17 cellular contexts compared by ENCODE assay signal in the genomic region with DNA sequence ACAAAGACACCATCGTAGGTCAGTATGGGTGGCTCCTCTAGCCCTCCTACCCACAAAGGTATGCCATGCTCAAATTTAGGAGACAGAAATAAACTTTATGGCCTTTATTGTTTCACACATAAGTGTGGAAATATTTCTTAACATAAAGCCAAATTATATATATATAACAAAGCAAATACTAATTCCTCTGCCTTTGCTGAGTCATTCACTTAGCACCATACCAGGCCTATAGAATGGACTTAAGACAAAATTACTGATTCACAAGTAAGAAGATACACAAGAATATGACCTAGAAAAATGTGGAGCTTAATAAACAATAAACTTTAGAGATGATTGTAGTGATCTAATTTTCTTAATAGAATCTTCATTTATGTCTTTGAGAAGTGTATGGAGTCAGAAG. TPM values are rescaled to one million over a fixed set of nuclear protein-coding genes. Genes with fewer than 3 reads are reported as not detected.
A peak's percentile ranks its signal among the peaks of the same experiment; 100 is the strongest.
DNase-seq lines count a peak whose midpoint lies in the region; ATAC-seq, FAIRE-seq and TF ChIP-seq lines count a peak whose summit lies in the region.
"Had no signal": no experiment of that assay in that cellular context is flagged by ENCODE, and none has a peak within 500 bp of the region (broad histone marks: within the 10 kb centered on the region; RNA-seq: fewer than 3 reads in every experiment).

No MANE protein-coding gene starts in this region.

- CTCF ChIA-PET in HepG2 (lab: Yijun Ruan, JAX; ENCODE audit: low intra/inter-chr PET ratio, low total read pairs) = no interaction called here

- H3K36me3 ChIP-seq in HepG2 (replicated peaks in 1 of 2; ENCODE audit: control insufficient read depth in 1 of 2, insufficient read depth in 2 of 2, low read length in 2 of 2) = no peaks in the 10 kb centered on the region; a peak in 1 of 5 replicates
- H3K36me3 ChIP-seq in right lobe of liver = no peaks in the 10 kb centered on the region
- no peaks in the 10 kb centered on the region for H3K36me3 ChIP-seq in trophoblast cell (ENCODE audit: control insufficient read depth in 1 of 2, insufficient read depth in 2 of 2, low read length in 2 of 2)
- H3K36me3 ChIP-seq: BLaER1, HAP-1 had no signal

- in situ Hi-C loops in HepG2 (cut with HindIII; ENCODE audit: extremely low pct_ligation_motif_present, low pct_unique_long_range_greater_than_20kb) = no loop called here

- no peak overlapping the region for H3K4me3 Mint-ChIP-seq in mesothelial cell of epicardium
- H3K4me3 Mint-ChIP-seq: CD4-positive, alpha-beta memory T cell had no signal

- TF ChIP-seq RAD21 in HepG2 (CRISPR knock-in tag; IDR thresholded peaks at IDR 0.05) = no peak

- H3K27me3 ChIP-seq in HepG2 (ENCODE audit: control insufficient read depth in 1 of 2, insufficient read depth in 2 of 2, low read length in 2 of 2) = no peaks in the 10 kb centered on the region; a peak in 1 of 5 replicates
- H3K27me3 ChIP-seq in right lobe of liver = no peaks in the 10 kb centered on the region
- no peaks in the 10 kb centered on the region for H3K27me3 ChIP-seq in trophoblast cell (ENCODE audit: insufficient read depth, low read length)
- H3K27me3 ChIP-seq: BLaER1 had no signal

- DNase-seq in HepG2 (ENCODE audit: low spot score) = no peak
- no peak for DNase-seq in right lobe of liver
- no peak for DNase-seq in coronary artery (ENCODE audit: low spot score)
- DNase-seq in mesothelial cell of epicardium (ENCODE audit: low spot score in 2 of 2, unreplicated experiment in 2 of 2) = no peak
- DNase-seq in trophoblast cell = no peak
- no peak for DNase-seq in NCI-H1436 treated with DMSO at 0.1 percent for 48 hours (lab: John Stamatoyannopoulos, UW)
- DNase-seq: CD4-positive, alpha-beta memory T cell; NCI-H1105; NCI-H1694 treated with DMSO at 0.1 percent for 48 hours; SHP77; SK-N-SH had no signal

- H3K79me2 ChIP-seq in HepG2 (ENCODE audit: insufficient read depth, low read length) = peaks cover 84% of the 10 kb centered on the region
- H3K79me2 ChIP-seq in trophoblast cell (ENCODE audit: control insufficient read depth, insufficient read depth, low read length, poor library complexity) = no peaks in the 10 kb centered on the region

- peaks cover 5% of the 10 kb centered on the region; the same call in 1 of the 2 replicates for H4K20me1 ChIP-seq in HepG2 (ENCODE audit: insufficient read depth, low read length)
- H4K20me1 ChIP-seq: BLaER1 had no signal

- H3K4me3 ChIP-seq in HepG2 (replicated peaks in 1 of 3; ENCODE audit: insufficient read depth in 1 of 3, low read depth in 2 of 3, low read length in 3 of 3) = peak overlapping the region in 1 of 3 experiments; percentile 24; a peak in 1 of 6 replicates
- H3K4me3 ChIP-seq in right lobe of liver = no peak overlapping the region
- H3K4me3 ChIP-seq in coronary artery = peak overlapping the region; percentile 79
- H3K4me3 ChIP-seq in trophoblast cell (ENCODE audit: low read depth, low read length) = no peak overlapping the region
- H3K4me3 ChIP-seq: BLaER1, HAP-1 had no signal

- H3K4me1 ChIP-seq in HepG2 (ENCODE audit: insufficient read depth, low read length) = peaks cover 38% of the 10 kb centered on the region
- H3K4me1 ChIP-seq in right lobe of liver = peaks cover 0 to 16% (median 0%) of the 10 kb centered on the region in 4 donors
- H3K4me1 ChIP-seq in trophoblast cell (ENCODE audit: control insufficient read depth in 1 of 2, insufficient read depth in 2 of 2, low read length in 2 of 2) = peaks cover 6 to 8% of the 10 kb centered on the region in 2 experiments
- H3K4me1 ChIP-seq: BLaER1, HAP-1 had no signal

- H3K79me1 ChIP-seq in trophoblast cell (ENCODE audit: low read length) = no peaks in the 10 kb centered on the region

- POLR2A ChIA-PET in HepG2 (lab: Yijun Ruan, JAX) = interaction anchor here (1.8 kb wide), 1 partner anchor 45 kb away, joined by 6 read pairs; the partner anchor contains the start of gene NT5DC1

- H3K4ac ChIP-seq in trophoblast cell (ENCODE audit: low read depth, low read length) = no peak overlapping the region

- H3K9ac ChIP-seq in HepG2 (ENCODE audit: insufficient read depth, low read depth, low read length) (no peak overlapping the region), trophoblast cell (ENCODE audit: low read length) (no peak overlapping the region)
- H3K9ac ChIP-seq: BLaER1, SK-N-SH had no signal

- H3K36me3 Mint-ChIP-seq in mesothelial cell of epicardium = no peaks in the 10 kb centered on the region
- H3K36me3 Mint-ChIP-seq: CD4-positive, alpha-beta memory T cell had no signal

- no peaks in the 10 kb centered on the region for H3K9me3 ChIP-seq in HepG2 (ENCODE audit: low read length)
- H3K9me3 ChIP-seq in right lobe of liver = no peaks in the 10 kb centered on the region
- no peaks in the 10 kb centered on the region for H3K9me3 ChIP-seq in trophoblast cell (ENCODE audit: insufficient read depth, low read depth, low read length)
- H3K9me3 ChIP-seq: BLaER1, HAP-1, SK-N-SH had no signal

- no peak overlapping the region for H2AFZ ChIP-seq in HepG2 (ENCODE audit: low read length)
- no peak overlapping the region for H2AFZ ChIP-seq in trophoblast cell (ENCODE audit: insufficient read depth, low read length, poor library complexity)

- no peak overlapping the region for H2BK120ac ChIP-seq in trophoblast cell (ENCODE audit: insufficient read depth, low read length, poor library complexity)

- H3K27ac ChIP-seq in HepG2 (ENCODE audit: extremely low read length, insufficient read depth, low read length) (peak overlapping the region; percentile 28), right lobe of liver (no peak overlapping the region), coronary artery (peak overlapping the region; percentile 9 to 34), trophoblast cell (ENCODE audit: low read depth, low read length) (no peak overlapping the region)
- H3K27ac ChIP-seq: BLaER1 had no signal

- ATAC-seq in HepG2 = no peak
- ATAC-seq in right lobe of liver = no peak
- no peak for ATAC-seq in HG03025 (IDR thresholded peaks at IDR 0.05; ENCODE audit: low FRiP score, unreplicated experiment)
- no peak for ATAC-seq in HG02840 (IDR thresholded peaks at IDR 0.05; ENCODE audit: low FRiP score, unreplicated experiment)

- TF ChIP-seq CTCF in HepG2 (CRISPR knock-in tag; IDR thresholded peaks at IDR 0.05) (no peak), right lobe of liver (IDR thresholded peaks at IDR 0.05) (no peak), coronary artery (IDR thresholded peaks at IDR 0.05) (no peak), mesothelial cell of epicardium (IDR thresholded peaks at IDR 0.05; ENCODE audit: unreplicated experiment) (no peak)

- BruUV-seq in HepG2 (replicated peaks; lab: Mats Ljungman, UMichigan) = no TSS peak

- H3K9me3 Mint-ChIP-seq in mesothelial cell of epicardium = peaks cover 1% of the 10 kb centered on the region
- H3K9me3 Mint-ChIP-seq: CD4-positive, alpha-beta memory T cell had no signal

- H3K18ac ChIP-seq in trophoblast cell (ENCODE audit: low read length) = no peak overlapping the region

- H3K14ac ChIP-seq in trophoblast cell (ENCODE audit: low read length) = no peak overlapping the region

- TF ChIP-seq POLR2A in HepG2 (IDR thresholded peaks at IDR 0.05; ENCODE audit: insufficient read depth in 1 of 2, low read depth in 2 of 2, low read length in 2 of 2) (no peak), right lobe of liver (IDR thresholded peaks at IDR 0.05) (no peak)

- FAIRE-seq in HepG2 (lab: Jason Lieb, UNC) = no peak
- FAIRE-seq: G401.6, HTR-8/SVneo had no signal

- peaks cover 39% of the 10 kb centered on the region for H3K4me1 Mint-ChIP-seq in mesothelial cell of epicardium
- H3K4me1 Mint-ChIP-seq: CD4-positive, alpha-beta memory T cell had no signal

- no peak overlapping the region for H3K23ac ChIP-seq in trophoblast cell (ENCODE audit: low read length)

- H3K4me2 ChIP-seq in HepG2 (ENCODE audit: low read depth, low read length) (peak overlapping the region; percentile 80), trophoblast cell (ENCODE audit: low read length) (no peak overlapping the region)
- H3K4me2 ChIP-seq: BLaER1, SK-N-SH had no signal

- TF ChIP-seq EP300 in HepG2 (IDR thresholded peaks at IDR 0.05; ENCODE audit: low read depth in 2 of 2, low read length in 2 of 2) (no peak), HepG2 (CRISPR knock-in tag; IDR thresholded peaks at IDR 0.05; ENCODE audit: borderline replicate concordance) (no peak)

- no peaks in the 10 kb centered on the region for H3K27me3 Mint-ChIP-seq in mesothelial cell of epicardium (ENCODE audit: low read depth)

- peak overlapping the region; percentile 81 for H3K27ac Mint-ChIP-seq in mesothelial cell of epicardium
- H3K27ac Mint-ChIP-seq: CD4-positive, alpha-beta memory T cell had no signal

- WGBS in HepG2 (ENCODE audit: low lambda C conversion rate) = 84% methylated on average over 1 of the region's 1 CpG
- 93% methylated on average over 1 of the region's 1 CpG for WGBS in right lobe of liver (ENCODE audit: insufficient coverage, low coverage, low lambda C conversion rate, missing lambda C conversion rate)
- no CpG with 5 or more reads among the region's 1 CpG for WGBS in trophoblast cell (ENCODE audit: extremely low coverage, insufficient coverage, insufficient read length)

- intact Hi-C loops in HepG2 (cut with micrococcal nuclease; ENCODE audit: unreplicated experiment) = no loop called here
- intact Hi-C loops in right lobe of liver (cut with DNase I) = no loop called here

- no peak overlapping the region for H4K91ac ChIP-seq in trophoblast cell (ENCODE audit: low read depth, low read length)

- H2AK5ac ChIP-seq in trophoblast cell (ENCODE audit: low read length) = no peak overlapping the region

- H4K8ac ChIP-seq in trophoblast cell (ENCODE audit: low read depth, low read length) = no peak overlapping the region

- H4K12ac ChIP-seq in trophoblast cell (ENCODE audit: low read depth, low read length) = no peak overlapping the region

- H2BK12ac ChIP-seq in trophoblast cell (ENCODE audit: low read length) = no peak overlapping the region

- no peak overlapping the region for H2BK5ac ChIP-seq in trophoblast cell (ENCODE audit: low read depth, low read length, poor library complexity)

RNA-seq across cellular contexts. Expression of gene FRK, which starts 5.2 kb away (rescaled TPM):
- total RNA-seq in HepG2 (2016; rRNA removed; fragmentation: Illumina TruSeq; extraction: Trizol) (2.9 and 4.5 TPM in 2 replicates), right lobe of liver (10 to 100 TPM in 4 of 6 experiments, 1 to 10 TPM in 2; 8.4 to 14.1 (median 11.9) TPM), mesothelial cell of epicardium (4.9 to 5.2 TPM (median 5.1 TPM) in 3 replicates)
- 0.51 and 0.62 TPM in 2 replicates for total RNA-seq in HepG2 (2016; cell fraction: cytosol; rRNA removed; fragmentation: Illumina TruSeq; extraction: Trizol; ENCODE audit: low read depth)
- 2.9 and 4.1 TPM in 2 replicates for total RNA-seq in HepG2 (2016; cell fraction: insoluble cytoplasmic fraction; rRNA removed; fragmentation: Illumina TruSeq; extraction: Trizol)
- 0.86 and 0.93 TPM in 2 replicates for total RNA-seq in HepG2 (2016; cell fraction: membrane; rRNA removed; fragmentation: Illumina TruSeq; extraction: Trizol)
- 6.1 and 6.5 TPM in 2 replicates for total RNA-seq in HepG2 (2016; cell fraction: nucleus; rRNA removed; fragmentation: Illumina TruSeq; extraction: Trizol)
- 1.3 and 1.5 TPM in 2 replicates for polyA plus RNA-seq in HepG2 (2011; rRNA removed)
- 0.56 and 1.2 TPM in 2 replicates for polyA plus RNA-seq in HepG2 (2011; cell fraction: cytosol; rRNA removed)
- polyA plus RNA-seq in HepG2 (2011; cell fraction: nucleus; rRNA removed) = 1.7 and 2.6 TPM in 2 replicates
- polyA plus RNA-seq in HepG2 (2012) = 0.65 and 0.80 TPM in 2 replicates
- 0.08 and 0.10 TPM in 2 replicates for polyA plus RNA-seq in HepG2 (2016; cell fraction: cytosol; fragmentation: Illumina TruSeq; extraction: Trizol; ENCODE audit: low read depth)
- 1.7 and 1.9 TPM in 2 replicates for polyA plus RNA-seq in HepG2 (2016; cell fraction: insoluble cytoplasmic fraction; fragmentation: Illumina TruSeq; extraction: Trizol; ENCODE audit: low read depth)
- polyA plus RNA-seq in HepG2 (2016; cell fraction: membrane; fragmentation: Illumina TruSeq; extraction: Trizol; ENCODE audit: low read depth) = 0.18 and 0.27 TPM in 2 replicates
- polyA plus RNA-seq in HepG2 (2016; cell fraction: nucleus; fragmentation: Illumina TruSeq; extraction: Trizol; ENCODE audit: insufficient read depth, low read depth) = 2.1 and 2.6 TPM in 2 replicates
- polyA minus RNA-seq in HepG2 (2011; rRNA and poly(A)+ RNA removed; ENCODE audit: low replicate concordance) = 5.6 and 8.1 TPM in 2 replicates
- 2.5 and 3.6 TPM in 2 replicates for polyA minus RNA-seq in HepG2 (2011; cell fraction: cytosol; rRNA and poly(A)+ RNA removed)
- 16.5 and 22.3 TPM in 2 replicates for polyA minus RNA-seq in HepG2 (2011; cell fraction: nucleus; rRNA and poly(A)+ RNA removed)
- 0.19 and 0.21 TPM in 2 replicates for polyA plus RNA-seq in trophoblast cell (2013)
- total RNA-seq: CD4-positive, alpha-beta memory T cell had no signal

RNA-seq across cellular contexts. Expression of gene NT5DC1, which starts 45.1 kb away (rescaled TPM):
- total RNA-seq in HepG2 (2016; rRNA removed; fragmentation: Illumina TruSeq; extraction: Trizol) (56.1 and 90.6 TPM in 2 replicates), right lobe of liver (10 to 100 TPM in 4 of 6 experiments, 1 to 10 TPM in 2; 8.5 to 49.1 (median 34.8) TPM), mesothelial cell of epicardium (30.8 to 34.5 TPM (median 33.4 TPM) in 3 replicates)
- total RNA-seq in HepG2 (2016; cell fraction: cytosol; rRNA removed; fragmentation: Illumina TruSeq; extraction: Trizol; ENCODE audit: low read depth) = 7.3 and 12.5 TPM in 2 replicates
- total RNA-seq in HepG2 (2016; cell fraction: insoluble cytoplasmic fraction; rRNA removed; fragmentation: Illumina TruSeq; extraction: Trizol) = 54.8 and 88.2 TPM in 2 replicates
- 25.6 and 27.4 TPM in 2 replicates for total RNA-seq in HepG2 (2016; cell fraction: membrane; rRNA removed; fragmentation: Illumina TruSeq; extraction: Trizol)
- 46.5 and 53.8 TPM in 2 replicates for total RNA-seq in HepG2 (2016; cell fraction: nucleus; rRNA removed; fragmentation: Illumina TruSeq; extraction: Trizol)
- 22.1 and 27.0 TPM in 2 replicates for polyA plus RNA-seq in HepG2 (2011; rRNA removed)
- polyA plus RNA-seq in HepG2 (2011; cell fraction: cytosol; rRNA removed) = 22.4 and 23.3 TPM in 2 replicates
- polyA plus RNA-seq in HepG2 (2011; cell fraction: nucleus; rRNA removed) = 10.3 and 13.1 TPM in 2 replicates
- 28.1 and 28.8 TPM in 2 replicates for polyA plus RNA-seq in HepG2 (2012)
- polyA plus RNA-seq in HepG2 (2016; cell fraction: cytosol; fragmentation: Illumina TruSeq; extraction: Trizol; ENCODE audit: low read depth) = 12.1 and 12.5 TPM in 2 replicates
- 81.9 and 84.6 TPM in 2 replicates for polyA plus RNA-seq in HepG2 (2016; cell fraction: insoluble cytoplasmic fraction; fragmentation: Illumina TruSeq; extraction: Trizol; ENCODE audit: low read depth)
- 21.3 and 21.5 TPM in 2 replicates for polyA plus RNA-seq in HepG2 (2016; cell fraction: membrane; fragmentation: Illumina TruSeq; extraction: Trizol; ENCODE audit: low read depth)
- polyA plus RNA-seq in HepG2 (2016; cell fraction: nucleus; fragmentation: Illumina TruSeq; extraction: Trizol; ENCODE audit: insufficient read depth, low read depth) = 34.4 and 35.2 TPM in 2 replicates
- 22.3 and 35.3 TPM in 2 replicates for polyA minus RNA-seq in HepG2 (2011; rRNA and poly(A)+ RNA removed; ENCODE audit: low replicate concordance)
- polyA minus RNA-seq in HepG2 (2011; cell fraction: cytosol; rRNA and poly(A)+ RNA removed) = 38.6 and 39.5 TPM in 2 replicates
- 40.2 and 44.4 TPM in 2 replicates for polyA minus RNA-seq in HepG2 (2011; cell fraction: nucleus; rRNA and poly(A)+ RNA removed)
- polyA plus RNA-seq in trophoblast cell (2013) = 9.1 and 9.3 TPM in 2 replicates

Comparison
In these comparisons a context has a peak if more than half of its experiments do, and no peak if none do; other contexts are left out.
1. H3K27ac ChIP-seq: peak in HepG2 (single experiment) and coronary artery (2 of 2); none in right lobe of liver (0 of 3) and trophoblast cell (single experiment).